In genomic region chr2:83844490-83844889, GRCh38 we compare ENCODE assay signal across 20 cellular contexts.
"Had no signal": no experiment of that assay in that cellular context is flagged by ENCODE, and none has a peak within 500 bp of the region (broad histone marks: within the 10 kb centered on the region; RNA-seq: fewer than 3 reads in every experiment).

No MANE protein-coding gene starts in this region.

- H3K36me3 ChIP-seq: WERI-Rb-1 had no signal

- H3K27me3 Mint-ChIP-seq: activated CD4-positive, alpha-beta memory T cell treated with anti-CD3 and anti-CD28 coated beads, Interleukin-2, amount 10 ng/mL, durations not matched to agents 7 days and 5 days; activated CD4-positive, alpha-beta T cell treated with anti-CD3 and anti-CD28 coated beads for 36 hours; central memory CD8-positive, alpha-beta T cell had no signal

- H3K4me3 ChIP-seq: SK-N-MC had no signal

- H3K27ac Mint-ChIP-seq: activated CD4-positive, alpha-beta memory T cell treated with anti-CD3 and anti-CD28 coated beads, Interleukin-2, amount 10 ng/mL, durations not matched to agents 7 days and 5 days; activated CD4-positive, alpha-beta T cell treated with anti-CD3 and anti-CD28 coated beads for 36 hours; activated naive CD4-positive, alpha-beta T cell treated with anti-CD3 and anti-CD28 coated beads, Interleukin-2, amount 50 U/mL, for 24 hours; activated T-cell treated with anti-CD3 and anti-CD28 coated beads, Interleukin-2, amount 50 U/mL, for 72 hours had no signal

- H3K9me3 Mint-ChIP-seq: activated CD4-positive, alpha-beta memory T cell treated with anti-CD3 and anti-CD28 coated beads, Interleukin-2, amount 10 ng/mL, durations not matched to agents 7 days and 5 days; activated naive CD4-positive, alpha-beta T cell treated with anti-CD3 and anti-CD28 coated beads, Interleukin-2, amount 50 U/mL, for 24 hours; activated T-cell treated with anti-CD3 and anti-CD28 coated beads, Interleukin-2, amount 50 U/mL, for 72 hours; central memory CD8-positive, alpha-beta T cell had no signal

- H3K27ac ChIP-seq: SK-N-MC, WERI-Rb-1 had no signal

- H3K36me3 Mint-ChIP-seq: activated naive CD4-positive, alpha-beta T cell treated with anti-CD3 and anti-CD28 coated beads, Interleukin-2, amount 50 U/mL, for 24 hours had no signal

- ATAC-seq: activated CD4-positive, alpha-beta T cell treated with anti-CD3 and anti-CD28 coated beads for 36 hours; activated T-cell treated with anti-CD3 and anti-CD28 coated beads, Interleukin-2, amount 50 U/mL, for 72 hours had no signal

- H3K4me1 Mint-ChIP-seq: activated CD4-positive, alpha-beta memory T cell treated with anti-CD3 and anti-CD28 coated beads, Interleukin-2, amount 10 ng/mL, durations not matched to agents 7 days and 5 days; activated CD4-positive, alpha-beta T cell treated with anti-CD3 and anti-CD28 coated beads for 36 hours; activated naive CD4-positive, alpha-beta T cell treated with anti-CD3 and anti-CD28 coated beads, Interleukin-2, amount 50 U/mL, for 24 hours; central memory CD8-positive, alpha-beta T cell had no signal

- H3K4me3 Mint-ChIP-seq: activated CD4-positive, alpha-beta memory T cell treated with anti-CD3 and anti-CD28 coated beads, Interleukin-2, amount 10 ng/mL, durations not matched to agents 7 days and 5 days; activated CD4-positive, alpha-beta T cell treated with anti-CD3 and anti-CD28 coated beads for 36 hours; activated naive CD4-positive, alpha-beta T cell treated with anti-CD3 and anti-CD28 coated beads, Interleukin-2, amount 50 U/mL, for 24 hours; activated T-cell treated with anti-CD3 and anti-CD28 coated beads, Interleukin-2, amount 50 U/mL, for 72 hours; central memory CD8-positive, alpha-beta T cell had no signal

- DNase-seq: activated CD4-positive, alpha-beta memory T cell treated with anti-CD3 and anti-CD28 coated beads, Interleukin-2, amount 10 ng/mL, durations not matched to agents 7 days and 5 days; activated CD4-positive, alpha-beta T cell treated with anti-CD3 and anti-CD28 coated beads for 36 hours; activated CD4-positive, alpha-beta T cell treated with anti-CD3 and anti-CD28 coated beads, Interleukin-2, amount 50 U/mL, for 1 hour; activated CD8-positive, alpha-beta memory T cell treated with anti-CD3 and anti-CD28 coated beads, Interleukin-2, amount 50 U/mL, for 4 hours; activated T-cell treated with anti-CD3 and anti-CD28 coated beads, Interleukin-2, amount 50 U/mL, for 72 hours; aorta; NCI-H1092; NCI-H1417; NCI-H2029; NCI-H2107; NCI-H2171 treated with DMSO at 0.1 percent for 48 hours; NCI-H226; NCI-H526; NCI-H774; SIG-M5; T-helper 1 cell; WERI-Rb-1 had no signal
